ENCODE assay signal across 9 cellular contexts in genomic region chr14:20680843-20681347, GRCh38. TPM values are rescaled to one million over a fixed set of nuclear protein-coding genes. Genes with fewer than 3 reads are reported as not detected.
DNase-seq lines count a peak whose midpoint lies in the region; ATAC-seq and TF ChIP-seq lines count a peak whose summit lies in the region.
"Had no signal": no experiment of that assay in that cellular context is flagged by ENCODE, and none has a peak within 500 bp of the region (broad histone marks: within the 10 kb centered on the region; RNA-seq: fewer than 3 reads in every experiment).

No MANE protein-coding gene starts in this region.

- peak overlapping the region; percentile 91 for H3K27ac ChIP-seq in naive thymus-derived CD4-positive, alpha-beta T cell (ENCODE audit: low read depth, low read length)
- H3K27ac ChIP-seq in WERI-Rb-1: no peak overlapping the region

- peak overlapping the region; percentile 98 for H3K4me3 ChIP-seq in naive thymus-derived CD4-positive, alpha-beta T cell (ENCODE audit: low read length)
- H3K4me3 ChIP-seq in WERI-Rb-1 (ENCODE audit: low read depth, low read length): no peak overlapping the region

- H3K4me1 ChIP-seq in naive thymus-derived CD4-positive, alpha-beta T cell (ENCODE audit: control insufficient read depth in 2 of 2, insufficient read depth in 2 of 2, low read length in 2 of 2): peaks cover 18 to 24% of the 10 kb centered on the region in 2 donors

- TF ChIP-seq CTCF in WERI-Rb-1 (IDR thresholded peaks at IDR 0.05; ENCODE audit: low read depth, low read length): no peak

- H3K27me3 ChIP-seq in naive thymus-derived CD4-positive, alpha-beta T cell (ENCODE audit: control insufficient read depth in 2 of 2, insufficient read depth in 2 of 2, low read length in 2 of 2): no peaks in the 10 kb centered on the region
- H3K27me3 ChIP-seq in WERI-Rb-1 (ENCODE audit: insufficient read depth, low read depth, severe bottlenecking): peaks cover 95% of the 10 kb centered on the region

- no peak overlapping the region for H3K27ac Mint-ChIP-seq in central memory CD8-positive, alpha-beta T cell (ENCODE audit: low read depth)
- no peak overlapping the region for H3K27ac Mint-ChIP-seq in naive thymus-derived CD4-positive, alpha-beta T cell
- H3K27ac Mint-ChIP-seq: stimulated activated naive B cell treated with anti-CD40 and anti-IgM and Interleukin-4, amounts not matched to agents 10 μg/mL and 1 μg/mL and 100 μg/mL, for 72 hours had no signal

- no peaks in the 10 kb centered on the region for H3K36me3 Mint-ChIP-seq in central memory CD8-positive, alpha-beta T cell (ENCODE audit: insufficient read depth)
- H3K36me3 Mint-ChIP-seq in naive thymus-derived CD4-positive, alpha-beta T cell: peaks cover 0 to 3% (median 0%) of the 10 kb centered on the region in 5 donors
- H3K36me3 Mint-ChIP-seq: stimulated activated naive B cell treated with anti-CD40 and anti-IgM and Interleukin-4, amounts not matched to agents 10 μg/mL and 1 μg/mL and 100 μg/mL, for 72 hours had no signal

- intact Hi-C loops in naive thymus-derived CD4-positive, alpha-beta T cell (cut with micrococcal nuclease): loop anchor here (1.0 to 5.0 kb wide), 8 partner anchors 18 to 586 kb away; partner anchors contain the start of genes PARP2 (in 2 of the 2), HNRNPC (in 1 of the 2), METTL17 (in 1 of the 2) and TMEM253 (in 1 of the 2)

- no peaks in the 10 kb centered on the region for H3K9me3 Mint-ChIP-seq in central memory CD8-positive, alpha-beta T cell
- H3K9me3 Mint-ChIP-seq in naive thymus-derived CD4-positive, alpha-beta T cell: peaks cover 0 to 9% (median 0%) of the 10 kb centered on the region in 11 donors
- H3K9me3 Mint-ChIP-seq: stimulated activated naive B cell treated with anti-CD40 and anti-IgM and Interleukin-4, amounts not matched to agents 10 μg/mL and 1 μg/mL and 100 μg/mL, for 72 hours had no signal

- peaks cover 0 to 6% (median 0%) of the 10 kb centered on the region in 3 experiments for H3K36me3 ChIP-seq in naive thymus-derived CD4-positive, alpha-beta T cell (ENCODE audit: control insufficient read depth in 2 of 3, insufficient read depth in 3 of 3, low read length in 3 of 3)
- no peaks in the 10 kb centered on the region for H3K36me3 ChIP-seq in WERI-Rb-1

- CTCF ChIA-PET in naive thymus-derived CD4-positive, alpha-beta T cell (lab: Charles Lee): interaction anchor here (0.6 to 4.3 kb wide), 12 partner anchors 11 to 353 kb away, joined by 3 to 30 read pairs (median 8); partner anchors contain the start of gene PARP2

- no peaks in the 10 kb centered on the region for H3K4me1 Mint-ChIP-seq in central memory CD8-positive, alpha-beta T cell
- peaks cover 10 to 35% (median 29%) of the 10 kb centered on the region in 7 donors for H3K4me1 Mint-ChIP-seq in naive thymus-derived CD4-positive, alpha-beta T cell

- no peaks in the 10 kb centered on the region for H3K27me3 Mint-ChIP-seq in central memory CD8-positive, alpha-beta T cell
- peaks cover 0 to 6% (median 0%) of the 10 kb centered on the region in 5 donors for H3K27me3 Mint-ChIP-seq in naive thymus-derived CD4-positive, alpha-beta T cell

- ATAC-seq in HG03108 (IDR thresholded peaks at IDR 0.05; ENCODE audit: unreplicated experiment): peak; percentile 25
- ATAC-seq in central memory CD8-positive, alpha-beta T cell (replicated peaks; ENCODE audit: extremely low read depth, poor library complexity, severe bottlenecking): peak; percentile 26
- no peak for ATAC-seq in naive thymus-derived CD4-positive, alpha-beta T cell

- DNase-seq in activated T-cell treated with anti-CD3 and anti-CD28 coated beads for 1 hour (ENCODE audit: low read depth) (peak; percentile 26), WERI-Rb-1 (no peak), HuH-7.5 (ENCODE audit: low spot score) (no peak), NCI-H510A (lab: John Stamatoyannopoulos, UW) (no peak)
- no peak for DNase-seq in activated T-cell treated with anti-CD3 and anti-CD28 coated beads, Interleukin-2, amount 50 U/mL, for 48 hours
- no peak for DNase-seq in central memory CD8-positive, alpha-beta T cell (ENCODE audit: low spot score in 2 of 2)
- no peak for DNase-seq in naive thymus-derived CD4-positive, alpha-beta T cell

- H3K4me3 Mint-ChIP-seq in central memory CD8-positive, alpha-beta T cell: no peak overlapping the region
- H3K4me3 Mint-ChIP-seq in naive thymus-derived CD4-positive, alpha-beta T cell: no peak overlapping the region

- POLR2A ChIA-PET in naive thymus-derived CD4-positive, alpha-beta T cell (lab: Charles Lee): interaction anchor here (0.6 to 6.2 kb wide), 15 partner anchors 10 to 702 kb away, joined by 3 to 73 read pairs (median 15); partner anchors contain the start of genes APEX1, PARP2, PIP4P1 and TEP1

- H3K9me3 ChIP-seq in naive thymus-derived CD4-positive, alpha-beta T cell (ENCODE audit: control insufficient read depth in 2 of 3, low read length in 3 of 3): no peaks in the 10 kb centered on the region
- peaks cover 29% of the 10 kb centered on the region for H3K9me3 ChIP-seq in WERI-Rb-1 (ENCODE audit: severe bottlenecking)

RNA-seq across cellular contexts. Expression of gene RNASE4, which starts 3.5 kb away (rescaled TPM):
- 1 to 10 TPM in 1 of 5 experiments, under 1 TPM in 4; 0.17 to 4.2 (median 0.43) TPM for total RNA-seq in naive thymus-derived CD4-positive, alpha-beta T cell
- under 1 TPM in 1 of 2 donors, not detected in 1; 0.83 TPM for polyA plus RNA-seq in naive thymus-derived CD4-positive, alpha-beta T cell

RNA-seq across cellular contexts. Expression of gene ANG, which starts 7.7 kb away (rescaled TPM):
- 1 to 10 TPM in 3 of 5 experiments, not detected in 2; 1.6 to 3.5 (median 1.7) TPM for total RNA-seq in naive thymus-derived CD4-positive, alpha-beta T cell
- polyA plus RNA-seq in naive thymus-derived CD4-positive, alpha-beta T cell: under 1 TPM in 1 of 2 donors, not detected in 1; 0.40 TPM

RNA-seq across cellular contexts. Expression of gene OR6S1, which starts 39.4 kb away (rescaled TPM):
- not detected for total RNA-seq in naive thymus-derived CD4-positive, alpha-beta T cell
- polyA plus RNA-seq in naive thymus-derived CD4-positive, alpha-beta T cell: not detected
